1 cellular context compared by ENCODE assay signal in the genomic region with DNA sequence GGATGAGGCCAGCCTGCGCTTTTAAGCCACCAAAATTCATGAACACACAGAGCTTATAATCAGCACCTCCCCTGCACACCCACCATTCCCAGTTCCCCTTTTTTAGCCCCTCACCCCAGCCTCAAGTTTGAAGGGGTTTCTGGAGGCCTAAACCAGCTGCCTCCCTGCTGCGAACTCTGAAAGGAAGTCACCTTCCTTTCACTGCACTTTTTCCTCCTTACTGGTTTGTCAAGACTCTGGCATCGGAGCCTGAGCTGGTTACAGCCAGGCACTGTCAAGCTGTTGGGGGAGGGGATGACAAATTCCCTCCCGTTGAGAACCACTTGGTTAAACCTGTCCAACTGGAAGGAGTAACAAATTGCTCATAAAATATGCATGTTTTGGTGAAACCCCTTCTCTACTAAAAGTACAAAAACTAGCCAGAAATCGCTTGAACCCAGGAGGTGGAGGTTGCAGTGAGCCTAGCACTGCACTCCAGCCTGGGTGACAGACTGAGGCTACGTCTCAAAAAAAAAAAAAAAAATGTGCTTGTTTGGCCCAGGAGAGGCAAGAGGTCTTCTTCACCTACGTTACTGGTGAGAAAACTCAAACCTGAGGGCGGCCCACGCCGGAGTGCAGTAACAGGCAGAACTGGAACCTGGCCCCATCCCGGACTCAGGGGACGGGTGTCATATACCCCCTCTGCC.
TF ChIP-seq lines count a peak whose summit lies in the region.

No MANE protein-coding gene starts in this region.

TF ChIP-seq in GM12878, 131 proteins besides CTCF, POLR2A, EP300 and RAD21 (continued from another document and continues in another):
- TF ChIP-seq, protein P1, sequence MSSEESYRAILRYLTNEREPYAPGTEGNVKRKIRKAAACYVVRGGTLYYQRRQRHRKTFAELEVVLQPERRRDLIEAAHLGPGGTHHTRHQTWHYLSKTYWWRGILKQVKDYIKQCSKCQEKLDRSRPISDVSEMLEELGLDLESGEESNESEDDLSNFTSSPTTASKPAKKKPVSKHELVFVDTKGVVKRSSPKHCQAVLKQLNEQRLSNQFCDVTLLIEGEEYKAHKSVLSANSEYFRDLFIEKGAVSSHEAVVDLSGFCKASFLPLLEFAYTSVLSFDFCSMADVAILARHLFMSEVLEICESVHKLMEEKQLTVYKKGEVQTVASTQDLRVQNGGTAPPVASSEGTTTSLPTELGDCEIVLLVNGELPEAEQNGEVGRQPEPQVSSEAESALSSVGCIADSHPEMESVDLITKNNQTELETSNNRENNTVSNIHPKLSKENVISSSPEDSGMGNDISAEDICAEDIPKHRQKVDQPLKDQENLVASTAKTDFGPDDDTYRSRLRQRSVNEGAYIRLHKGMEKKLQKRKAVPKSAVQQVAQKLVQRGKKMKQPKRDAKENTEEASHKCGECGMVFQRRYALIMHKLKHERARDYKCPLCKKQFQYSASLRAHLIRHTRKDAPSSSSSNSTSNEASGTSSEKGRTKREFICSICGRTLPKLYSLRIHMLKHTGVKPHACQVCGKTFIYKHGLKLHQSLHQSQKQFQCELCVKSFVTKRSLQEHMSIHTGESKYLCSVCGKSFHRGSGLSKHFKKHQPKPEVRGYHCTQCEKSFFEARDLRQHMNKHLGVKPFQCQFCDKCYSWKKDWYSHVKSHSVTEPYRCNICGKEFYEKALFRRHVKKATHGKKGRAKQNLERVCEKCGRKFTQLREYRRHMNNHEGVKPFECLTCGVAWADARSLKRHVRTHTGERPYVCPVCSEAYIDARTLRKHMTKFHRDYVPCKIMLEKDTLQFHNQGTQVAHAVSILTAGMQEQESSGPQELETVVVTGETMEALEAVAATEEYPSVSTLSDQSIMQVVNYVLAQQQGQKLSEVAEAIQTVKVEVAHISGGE (CRISPR knock-in tag; IDR thresholded peaks at IDR 0.05), result no peak
- TF ChIP-seq RBBP5 (conservative IDR thresholded peaks at IDR 0.05) (no peak), MEF2B (IDR thresholded peaks at IDR 0.05; ENCODE audit: partially characterized antibody, poor library complexity, severe bottlenecking) (peak; percentile 73), HDAC2 (IDR thresholded peaks at IDR 0.05) (no peak), FOXK2 (IDR thresholded peaks at IDR 0.05) (no peak), HDAC6 (IDR thresholded peaks at IDR 0.05; ENCODE audit: unreplicated experiment) (no peak), ZNF622 (IDR thresholded peaks at IDR 0.05) (no peak), ZNF24 (IDR thresholded peaks at IDR 0.05) (peak; percentile 48), ZZZ3 (IDR thresholded peaks at IDR 0.05; ENCODE audit: control insufficient read depth, insufficient read length, low read depth) (no peak), ZSCAN29 (IDR thresholded peaks at IDR 0.05) (0 out of 2 replicates have a peak, but pooled peaks have one; percentile 46), TCF3 (IDR thresholded peaks at IDR 0.05; ENCODE audit: borderline replicate concordance, insufficient read depth, low read depth, low read length) (peak; percentile 66; the same call in 1 of the 2 replicates), CHD2 (IDR thresholded peaks at IDR 0.05; ENCODE audit: borderline replicate concordance, low read depth, low read length) (peak; percentile 85), FOS (IDR thresholded peaks at IDR 0.05; ENCODE audit: borderline replicate concordance, extremely low read depth, insufficient read length) (no peak), HCFC1 (IDR thresholded peaks at IDR 0.05; ENCODE audit: low read length) (no peak; the same call in 1 of the 2 replicates), SPI1 (IDR thresholded peaks at IDR 0.05; ENCODE audit: borderline replicate concordance, insufficient read depth, low read depth, low read length) (peak; percentile 100), RFX5 (IDR thresholded peaks at IDR 0.05; ENCODE audit: low read depth, low read length) (no peak), CBFB (IDR thresholded peaks at IDR 0.05; ENCODE audit: low read depth) (0 out of 2 replicates have a peak, but pooled peaks have one; percentile 50), ZNF384 (IDR thresholded peaks at IDR 0.05; ENCODE audit: borderline replicate concordance, low read depth, low read length) (peak; percentile 61; the same call in 1 of the 2 replicates), NR2C1 (IDR thresholded peaks at IDR 0.05) (0 out of 2 replicates have a peak, but pooled peaks have one; percentile 29), BACH1 (IDR thresholded peaks at IDR 0.05; ENCODE audit: borderline replicate concordance) (peak; percentile 61), ASH2L (IDR thresholded peaks at IDR 0.05; ENCODE audit: borderline replicate concordance, low read depth) (no peak), SUZ12 (IDR thresholded peaks at IDR 0.05; ENCODE audit: unreplicated experiment) (no peak), ZNF207 (IDR thresholded peaks at IDR 0.05; ENCODE audit: borderline replicate concordance) (no peak), ZNF217 (IDR thresholded peaks at IDR 0.05) (no peak; the same call in 1 of the 2 replicates), IKZF2 (IDR thresholded peaks at IDR 0.05) (peak; percentile 88 to 95), POU2F2 (IDR thresholded peaks at IDR 0.05; ENCODE audit: borderline replicate concordance, low read depth, low read length) (peak; percentile 69; the same call in 2 of the 3 replicates), RUNX3 (IDR thresholded peaks at IDR 0.05; ENCODE audit: low read length) (peak; percentile 86), ZBED1 (IDR thresholded peaks at IDR 0.05; ENCODE audit: borderline replicate concordance) (no peak)
- TF ChIP-seq, protein P2, sequence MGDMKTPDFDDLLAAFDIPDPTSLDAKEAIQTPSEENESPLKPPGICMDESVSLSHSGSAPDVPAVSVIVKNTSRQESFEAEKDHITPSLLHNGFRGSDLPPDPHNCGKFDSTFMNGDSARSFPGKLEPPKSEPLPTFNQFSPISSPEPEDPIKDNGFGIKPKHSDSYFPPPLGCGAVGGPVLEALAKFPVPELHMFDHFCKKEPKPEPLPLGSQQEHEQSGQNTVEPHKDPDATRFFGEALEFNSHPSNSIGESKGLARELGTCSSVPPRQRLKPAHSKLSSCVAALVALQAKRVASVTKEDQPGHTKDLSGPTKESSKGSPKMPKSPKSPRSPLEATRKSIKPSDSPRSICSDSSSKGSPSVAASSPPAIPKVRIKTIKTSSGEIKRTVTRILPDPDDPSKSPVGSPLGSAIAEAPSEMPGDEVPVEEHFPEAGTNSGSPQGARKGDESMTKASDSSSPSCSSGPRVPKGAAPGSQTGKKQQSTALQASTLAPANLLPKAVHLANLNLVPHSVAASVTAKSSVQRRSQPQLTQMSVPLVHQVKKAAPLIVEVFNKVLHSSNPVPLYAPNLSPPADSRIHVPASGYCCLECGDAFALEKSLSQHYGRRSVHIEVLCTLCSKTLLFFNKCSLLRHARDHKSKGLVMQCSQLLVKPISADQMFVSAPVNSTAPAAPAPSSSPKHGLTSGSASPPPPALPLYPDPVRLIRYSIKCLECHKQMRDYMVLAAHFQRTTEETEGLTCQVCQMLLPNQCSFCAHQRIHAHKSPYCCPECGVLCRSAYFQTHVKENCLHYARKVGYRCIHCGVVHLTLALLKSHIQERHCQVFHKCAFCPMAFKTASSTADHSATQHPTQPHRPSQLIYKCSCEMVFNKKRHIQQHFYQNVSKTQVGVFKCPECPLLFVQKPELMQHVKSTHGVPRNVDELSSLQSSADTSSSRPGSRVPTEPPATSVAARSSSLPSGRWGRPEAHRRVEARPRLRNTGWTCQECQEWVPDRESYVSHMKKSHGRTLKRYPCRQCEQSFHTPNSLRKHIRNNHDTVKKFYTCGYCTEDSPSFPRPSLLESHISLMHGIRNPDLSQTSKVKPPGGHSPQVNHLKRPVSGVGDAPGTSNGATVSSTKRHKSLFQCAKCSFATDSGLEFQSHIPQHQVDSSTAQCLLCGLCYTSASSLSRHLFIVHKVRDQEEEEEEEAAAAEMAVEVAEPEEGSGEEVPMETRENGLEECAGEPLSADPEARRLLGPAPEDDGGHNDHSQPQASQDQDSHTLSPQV (IDR thresholded peaks at IDR 0.05), result no peak
- TF ChIP-seq, protein P3, sequence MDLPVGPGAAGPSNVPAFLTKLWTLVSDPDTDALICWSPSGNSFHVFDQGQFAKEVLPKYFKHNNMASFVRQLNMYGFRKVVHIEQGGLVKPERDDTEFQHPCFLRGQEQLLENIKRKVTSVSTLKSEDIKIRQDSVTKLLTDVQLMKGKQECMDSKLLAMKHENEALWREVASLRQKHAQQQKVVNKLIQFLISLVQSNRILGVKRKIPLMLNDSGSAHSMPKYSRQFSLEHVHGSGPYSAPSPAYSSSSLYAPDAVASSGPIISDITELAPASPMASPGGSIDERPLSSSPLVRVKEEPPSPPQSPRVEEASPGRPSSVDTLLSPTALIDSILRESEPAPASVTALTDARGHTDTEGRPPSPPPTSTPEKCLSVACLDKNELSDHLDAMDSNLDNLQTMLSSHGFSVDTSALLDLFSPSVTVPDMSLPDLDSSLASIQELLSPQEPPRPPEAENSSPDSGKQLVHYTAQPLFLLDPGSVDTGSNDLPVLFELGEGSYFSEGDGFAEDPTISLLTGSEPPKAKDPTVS (IDR thresholded peaks at IDR 0.05; ENCODE audit: low read depth, low read length), result 0 out of 2 replicates have a peak, but pooled peaks have one; percentile 20
- TF ChIP-seq, protein P4, sequence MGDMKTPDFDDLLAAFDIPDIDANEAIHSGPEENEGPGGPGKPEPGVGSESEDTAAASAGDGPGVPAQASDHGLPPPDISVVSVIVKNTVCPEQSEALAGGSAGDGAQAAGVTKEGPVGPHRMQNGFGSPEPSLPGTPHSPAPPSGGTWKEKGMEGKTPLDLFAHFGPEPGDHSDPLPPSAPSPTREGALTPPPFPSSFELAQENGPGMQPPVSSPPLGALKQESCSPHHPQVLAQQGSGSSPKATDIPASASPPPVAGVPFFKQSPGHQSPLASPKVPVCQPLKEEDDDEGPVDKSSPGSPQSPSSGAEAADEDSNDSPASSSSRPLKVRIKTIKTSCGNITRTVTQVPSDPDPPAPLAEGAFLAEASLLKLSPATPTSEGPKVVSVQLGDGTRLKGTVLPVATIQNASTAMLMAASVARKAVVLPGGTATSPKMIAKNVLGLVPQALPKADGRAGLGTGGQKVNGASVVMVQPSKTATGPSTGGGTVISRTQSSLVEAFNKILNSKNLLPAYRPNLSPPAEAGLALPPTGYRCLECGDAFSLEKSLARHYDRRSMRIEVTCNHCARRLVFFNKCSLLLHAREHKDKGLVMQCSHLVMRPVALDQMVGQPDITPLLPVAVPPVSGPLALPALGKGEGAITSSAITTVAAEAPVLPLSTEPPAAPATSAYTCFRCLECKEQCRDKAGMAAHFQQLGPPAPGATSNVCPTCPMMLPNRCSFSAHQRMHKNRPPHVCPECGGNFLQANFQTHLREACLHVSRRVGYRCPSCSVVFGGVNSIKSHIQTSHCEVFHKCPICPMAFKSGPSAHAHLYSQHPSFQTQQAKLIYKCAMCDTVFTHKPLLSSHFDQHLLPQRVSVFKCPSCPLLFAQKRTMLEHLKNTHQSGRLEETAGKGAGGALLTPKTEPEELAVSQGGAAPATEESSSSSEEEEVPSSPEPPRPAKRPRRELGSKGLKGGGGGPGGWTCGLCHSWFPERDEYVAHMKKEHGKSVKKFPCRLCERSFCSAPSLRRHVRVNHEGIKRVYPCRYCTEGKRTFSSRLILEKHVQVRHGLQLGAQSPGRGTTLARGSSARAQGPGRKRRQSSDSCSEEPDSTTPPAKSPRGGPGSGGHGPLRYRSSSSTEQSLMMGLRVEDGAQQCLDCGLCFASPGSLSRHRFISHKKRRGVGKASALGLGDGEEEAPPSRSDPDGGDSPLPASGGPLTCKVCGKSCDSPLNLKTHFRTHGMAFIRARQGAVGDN (IDR thresholded peaks at IDR 0.05), result peak; percentile 58
- TF ChIP-seq, protein P5, sequence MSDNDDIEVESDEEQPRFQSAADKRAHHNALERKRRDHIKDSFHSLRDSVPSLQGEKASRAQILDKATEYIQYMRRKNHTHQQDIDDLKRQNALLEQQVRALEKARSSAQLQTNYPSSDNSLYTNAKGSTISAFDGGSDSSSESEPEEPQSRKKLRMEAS (IDR thresholded peaks at IDR 0.05; ENCODE audit: low read depth, low read length), result no peak
- TF ChIP-seq, protein P6, sequence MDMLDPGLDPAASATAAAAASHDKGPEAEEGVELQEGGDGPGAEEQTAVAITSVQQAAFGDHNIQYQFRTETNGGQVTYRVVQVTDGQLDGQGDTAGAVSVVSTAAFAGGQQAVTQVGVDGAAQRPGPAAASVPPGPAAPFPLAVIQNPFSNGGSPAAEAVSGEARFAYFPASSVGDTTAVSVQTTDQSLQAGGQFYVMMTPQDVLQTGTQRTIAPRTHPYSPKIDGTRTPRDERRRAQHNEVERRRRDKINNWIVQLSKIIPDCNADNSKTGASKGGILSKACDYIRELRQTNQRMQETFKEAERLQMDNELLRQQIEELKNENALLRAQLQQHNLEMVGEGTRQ (IDR thresholded peaks at IDR 0.05; ENCODE audit: borderline replicate concordance, low read depth, low read length), result no peak
- TF ChIP-seq, protein P7, sequence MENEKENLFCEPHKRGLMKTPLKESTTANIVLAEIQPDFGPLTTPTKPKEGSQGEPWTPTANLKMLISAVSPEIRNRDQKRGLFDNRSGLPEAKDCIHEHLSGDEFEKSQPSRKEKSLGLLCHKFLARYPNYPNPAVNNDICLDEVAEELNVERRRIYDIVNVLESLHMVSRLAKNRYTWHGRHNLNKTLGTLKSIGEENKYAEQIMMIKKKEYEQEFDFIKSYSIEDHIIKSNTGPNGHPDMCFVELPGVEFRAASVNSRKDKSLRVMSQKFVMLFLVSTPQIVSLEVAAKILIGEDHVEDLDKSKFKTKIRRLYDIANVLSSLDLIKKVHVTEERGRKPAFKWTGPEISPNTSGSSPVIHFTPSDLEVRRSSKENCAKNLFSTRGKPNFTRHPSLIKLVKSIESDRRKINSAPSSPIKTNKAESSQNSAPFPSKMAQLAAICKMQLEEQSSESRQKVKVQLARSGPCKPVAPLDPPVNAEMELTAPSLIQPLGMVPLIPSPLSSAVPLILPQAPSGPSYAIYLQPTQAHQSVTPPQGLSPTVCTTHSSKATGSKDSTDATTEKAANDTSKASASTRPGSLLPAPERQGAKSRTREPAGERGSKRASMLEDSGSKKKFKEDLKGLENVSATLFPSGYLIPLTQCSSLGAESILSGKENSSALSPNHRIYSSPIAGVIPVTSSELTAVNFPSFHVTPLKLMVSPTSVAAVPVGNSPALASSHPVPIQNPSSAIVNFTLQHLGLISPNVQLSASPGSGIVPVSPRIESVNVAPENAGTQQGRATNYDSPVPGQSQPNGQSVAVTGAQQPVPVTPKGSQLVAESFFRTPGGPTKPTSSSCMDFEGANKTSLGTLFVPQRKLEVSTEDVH (IDR thresholded peaks at IDR 0.05; ENCODE audit: low read depth, partially characterized antibody), result no peak
- TF ChIP-seq, protein P8, sequence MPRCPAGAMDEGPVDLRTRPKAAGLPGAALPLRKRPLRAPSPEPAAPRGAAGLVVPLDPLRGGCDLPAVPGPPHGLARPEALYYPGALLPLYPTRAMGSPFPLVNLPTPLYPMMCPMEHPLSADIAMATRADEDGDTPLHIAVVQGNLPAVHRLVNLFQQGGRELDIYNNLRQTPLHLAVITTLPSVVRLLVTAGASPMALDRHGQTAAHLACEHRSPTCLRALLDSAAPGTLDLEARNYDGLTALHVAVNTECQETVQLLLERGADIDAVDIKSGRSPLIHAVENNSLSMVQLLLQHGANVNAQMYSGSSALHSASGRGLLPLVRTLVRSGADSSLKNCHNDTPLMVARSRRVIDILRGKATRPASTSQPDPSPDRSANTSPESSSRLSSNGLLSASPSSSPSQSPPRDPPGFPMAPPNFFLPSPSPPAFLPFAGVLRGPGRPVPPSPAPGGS (IDR thresholded peaks at IDR 0.05; ENCODE audit: borderline replicate concordance, insufficient read depth, low read depth, low read length, poor library complexity, severe bottlenecking), result peak; percentile 61
- TF ChIP-seq, protein P9, sequence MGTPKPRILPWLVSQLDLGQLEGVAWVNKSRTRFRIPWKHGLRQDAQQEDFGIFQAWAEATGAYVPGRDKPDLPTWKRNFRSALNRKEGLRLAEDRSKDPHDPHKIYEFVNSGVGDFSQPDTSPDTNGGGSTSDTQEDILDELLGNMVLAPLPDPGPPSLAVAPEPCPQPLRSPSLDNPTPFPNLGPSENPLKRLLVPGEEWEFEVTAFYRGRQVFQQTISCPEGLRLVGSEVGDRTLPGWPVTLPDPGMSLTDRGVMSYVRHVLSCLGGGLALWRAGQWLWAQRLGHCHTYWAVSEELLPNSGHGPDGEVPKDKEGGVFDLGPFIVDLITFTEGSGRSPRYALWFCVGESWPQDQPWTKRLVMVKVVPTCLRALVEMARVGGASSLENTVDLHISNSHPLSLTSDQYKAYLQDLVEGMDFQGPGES (IDR thresholded peaks at IDR 0.05), result no peak
